In genomic region chr3:74377701-74378100, GRCh38 we compare ENCODE assay signal across 11 cellular contexts.
"Had no signal": no experiment of that assay in that cellular context is flagged by ENCODE, and none has a peak within 500 bp of the region (broad histone marks: within the 10 kb centered on the region; RNA-seq: fewer than 3 reads in every experiment).

No MANE protein-coding gene starts in this region.

- H3K4me3 Mint-ChIP-seq: GM23338, H9, HFFc6 had no signal

- DNase-seq: GM23248, GOT3, H7, H9, HCEC 1CT, HFFc6 had no signal

- H3K27ac ChIP-seq: GM23248 had no signal

- H3K36me3 ChIP-seq: HAP-1 had no signal

- H2AFZ ChIP-seq: GM23248, GM23338 had no signal

- H3K9me3 ChIP-seq: HAP-1 had no signal

- ATAC-seq: GM23338, HCT116 had no signal

- H3K9me3 Mint-ChIP-seq: HFFc6 had no signal

- H3K9ac ChIP-seq: GM23248 had no signal

- H3K4me3 ChIP-seq: GM23248, GM23338, HAP-1 had no signal

- FAIRE-seq: H1, H54 had no signal

- H3K27ac Mint-ChIP-seq: GM23338, H9, HFFc6 had no signal
